In genomic region chr6:35665573-35665972, GRCh38 we compare ENCODE assay signal across 1 cellular context.
TF ChIP-seq lines count a peak whose summit lies in the region.

No MANE protein-coding gene starts in this region.

TF ChIP-seq in GM12891, 5 proteins besides CTCF, POLR2A, EP300 and RAD21:
- no peak for TF ChIP-seq POU2F2 (IDR thresholded peaks at IDR 0.05; ENCODE audit: low read depth, low read length)
- no peak for TF ChIP-seq TAF1 (IDR thresholded peaks at IDR 0.05; ENCODE audit: low read depth, low read length)
- TF ChIP-seq POLR2AphosphoS5 (IDR thresholded peaks at IDR 0.05; ENCODE audit: low read depth, low read length), result no peak
